In the genomic region with DNA sequence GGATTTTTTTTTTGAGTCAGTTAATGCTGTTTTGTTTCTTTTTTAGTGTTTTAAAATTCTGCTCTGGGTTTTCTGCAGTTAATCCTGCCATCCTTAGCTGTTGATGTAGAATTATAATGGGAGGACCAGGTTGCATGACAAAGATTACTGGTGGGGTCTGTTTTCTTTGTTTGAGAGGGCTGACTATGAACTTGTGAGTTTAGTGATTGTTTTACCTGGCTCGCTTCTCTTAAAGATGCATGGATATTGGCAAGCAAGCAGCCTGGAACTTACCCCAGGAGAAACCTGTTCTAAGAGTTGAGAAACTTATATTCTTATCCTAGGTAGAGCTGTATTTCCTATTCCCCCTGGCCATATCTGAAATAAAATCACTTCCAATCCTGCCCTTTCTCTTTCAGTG, we compare ENCODE assay signal across 31 cellular contexts.
"Had no signal": no experiment of that assay in that cellular context is flagged by ENCODE, and none has a peak within 500 bp of the region (broad histone marks: within the 10 kb centered on the region; RNA-seq: fewer than 3 reads in every experiment).

No MANE protein-coding gene starts in this region.

- ATAC-seq: activated CD4-positive, alpha-beta T cell treated with anti-CD3 and anti-CD28 coated beads for 36 hours; activated naive CD4-positive, alpha-beta T cell treated with anti-CD3 and anti-CD28 coated beads, Interleukin-2, amount 50 U/mL, for 72 hours; activated T-cell treated with anti-CD3 and anti-CD28 coated beads, Interleukin-2, amount 50 U/mL, for 72 hours; gastroesophageal sphincter; heart right ventricle; T-helper 17 cell had no signal

- H3K27ac ChIP-seq: breast epithelium, cardiac muscle cell, colonic mucosa, epithelial cell of prostate, esophagus squamous epithelium, gastroesophageal sphincter, heart right ventricle, WERI-Rb-1 had no signal

- H3K9me3 ChIP-seq: breast epithelium, colonic mucosa, esophagus squamous epithelium, gastroesophageal sphincter, heart right ventricle had no signal

- H3K4me3 ChIP-seq: breast epithelium, cardiac muscle cell, colonic mucosa, esophagus squamous epithelium, gastroesophageal sphincter, heart right ventricle had no signal

- H3K36me3 ChIP-seq: breast epithelium, cardiac muscle cell, colonic mucosa, esophagus squamous epithelium, gastroesophageal sphincter, heart right ventricle, WERI-Rb-1 had no signal

- H3K27me3 ChIP-seq: breast epithelium, cardiac muscle cell, colonic mucosa, esophagus squamous epithelium, gastroesophageal sphincter, heart right ventricle had no signal

- H3K4me1 ChIP-seq: breast epithelium, colonic mucosa, esophagus squamous epithelium, gastroesophageal sphincter, heart right ventricle had no signal

- DNase-seq: activated CD4-positive, alpha-beta memory T cell treated with anti-CD3 and anti-CD28 coated beads, Interleukin-2, amount 10 ng/mL, durations not matched to agents 7 days and 5 days; activated CD4-positive, alpha-beta T cell treated with anti-CD3 and anti-CD28 coated beads for 36 hours; activated CD4-positive, alpha-beta T cell treated with anti-CD3 and anti-CD28 coated beads, Interleukin-2, amount 10 ng/mL, durations not matched to agents 24 days and 14 days; activated CD4-positive, alpha-beta T cell treated with anti-CD3 and anti-CD28 coated beads, Interleukin-2, amount 50 U/mL, for 4 hours; activated CD4-positive, CD25-positive, alpha-beta regulatory T cell; activated CD4-positive, CD25-positive, alpha-beta regulatory T cell treated with anti-CD3 and anti-CD28 coated beads, Interleukin-2, amount 50 U/mL, for 72 hours; activated CD8-positive, alpha-beta memory T cell treated with anti-CD3 and anti-CD28 coated beads, Interleukin-2, amount 50 U/mL, for 48 hours; activated gamma-delta T cell; activated naive CD4-positive, alpha-beta T cell; activated naive CD4-positive, alpha-beta T cell treated with anti-CD3 and anti-CD28 coated beads, Interleukin-2, amount 10 ng/mL, durations not matched to agents 7 days and 5 days; activated naive CD8-positive, alpha-beta T cell treated with anti-CD3 and anti-CD28 coated beads, Interleukin-2, amount 10 ng/mL, durations not matched to agents 7 days and 5 days; activated T-cell treated with anti-CD3 and anti-CD28 coated beads for 4 hours; activated T-cell treated with anti-CD3 and anti-CD28 coated beads, Interleukin-2, amount 50 U/mL, for 24 hours; activated T-cell treated with anti-CD3 and anti-CD28 coated beads, Interleukin-2, amount 50 U/mL, for 72 hours; aorta; central memory CD4-positive, alpha-beta T cell; cerebellar nuclear complex; colonic mucosa; effector CD8-positive, alpha-beta T cell; esophagus squamous epithelium; foreskin melanocyte; heart right ventricle; T-helper 1 cell; T-helper 17 cell; T1000; WERI-Rb-1 had no signal
